ENCODE assay signal across 7 cellular contexts in the genomic region with DNA sequence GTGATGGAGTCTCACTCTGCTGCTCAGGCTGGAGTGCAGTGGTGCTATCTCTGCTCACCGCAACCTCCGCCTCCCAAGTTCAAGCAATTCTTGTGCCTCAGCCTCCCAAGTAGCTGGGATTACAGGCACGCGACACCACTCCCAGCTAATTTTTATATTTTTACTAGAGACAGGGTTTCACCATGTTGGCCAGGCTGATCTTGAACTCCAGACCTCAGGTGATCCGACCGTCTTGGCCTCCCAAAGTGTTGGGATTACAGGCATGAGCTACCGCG.
DNase-seq lines count a peak whose midpoint lies in the region; ATAC-seq and TF ChIP-seq lines count a peak whose summit lies in the region.
"Not testable (repeated sequence)": the region's sequence is repeated elsewhere in the genome, so short reads cannot be mapped to it uniquely, and the experiment has no call there.

No MANE protein-coding gene starts in this region.

- not testable (repeated sequence) for DNase-seq in OCI-LY7 (ENCODE audit: low spot score); MCF 10A (ENCODE audit: unreplicated experiment); stimulated activated naive B cell treated with anti-CD40 and anti-IgM and Interleukin-4, amounts not matched to agents 10 μg/mL and 1 μg/mL and 100 μg/mL, for 72 hours
- DNase-seq in activated CD4-positive, alpha-beta T cell treated with anti-CD3 and anti-CD28 coated beads, Interleukin-2, amount 10 ng/mL, durations not matched to agents 7 days and 5 days: peak; percentile 48
- DNase-seq in activated effector memory CD4-positive, alpha-beta T cell treated with anti-CD3 and anti-CD28 coated beads, Interleukin-2, amount 50 U/mL, for 16 hours: peak; percentile 74

- not testable (repeated sequence) for H3K9me3 Mint-ChIP-seq in activated CD4-positive, alpha-beta T cell treated with anti-CD3 and anti-CD28 coated beads, Interleukin-2, amount 10 ng/mL, durations not matched to agents 7 days and 5 days; MCF 10A (ENCODE audit: unreplicated experiment); stimulated activated naive B cell treated with anti-CD40 and anti-IgM and Interleukin-4, amounts not matched to agents 10 μg/mL and 1 μg/mL and 100 μg/mL, for 72 hours

- H3K9me2 ChIP-seq in OCI-LY7 (ENCODE audit: insufficient read depth, low read length): not testable (repeated sequence)

- not testable (repeated sequence) for ATAC-seq in stimulated activated naive B cell treated with anti-CD40 and anti-IgM and Interleukin-4, amounts not matched to agents 10 μg/mL and 1 μg/mL and 100 μg/mL, for 72 hours (replicated peaks)

- H3K27ac ChIP-seq in OCI-LY7 (ENCODE audit: low read depth, low read length, poor library complexity, severe bottlenecking): peak overlapping the region; percentile 92
- not testable (repeated sequence) for H3K27ac ChIP-seq in mucosa of rectum (ENCODE audit: low read depth in 2 of 2, low read length in 2 of 2)

- H3K27me3 Mint-ChIP-seq in activated CD4-positive, alpha-beta T cell treated with anti-CD3 and anti-CD28 coated beads, Interleukin-2, amount 10 ng/mL, durations not matched to agents 7 days and 5 days; MCF 10A (ENCODE audit: insufficient read depth, unreplicated experiment); stimulated activated naive B cell treated with anti-CD40 and anti-IgM and Interleukin-4, amounts not matched to agents 10 μg/mL and 1 μg/mL and 100 μg/mL, for 72 hours: not testable (repeated sequence)

- H3K36me3 ChIP-seq in OCI-LY7 (ENCODE audit: insufficient read depth, low read length); mucosa of rectum (ENCODE audit: control insufficient read depth in 2 of 2, insufficient read depth in 2 of 2, low read length in 2 of 2): not testable (repeated sequence)

- intact Hi-C loops in OCI-LY7 (cut with micrococcal nuclease; ENCODE audit: unreplicated experiment): loop anchor here (2.0 to 10.0 kb wide), 10 partner anchors 51 to 1490 kb away; a partner anchor contains a TSS
- intact Hi-C loops in MCF 10A (cut with micrococcal nuclease): not testable (repeated sequence)

- CTCF ChIA-PET in OCI-LY7 (lab: Charles Lee; ENCODE audit: unreplicated experiment) (interaction anchor here (0.6 to 1.2 kb wide), 3 partner anchors 9 to 26 kb away, joined by 3 to 8 read pairs (median 3); no protein-coding TSS in a partner anchor), MCF 10A (lab: Yijun Ruan, JAX) (interaction anchor here (1.2 to 1.3 kb wide), 2 partner anchors 10 to 21 kb away, joined by 4 to 5 read pairs; no protein-coding TSS in a partner anchor)
- CTCF ChIA-PET in activated CD4-positive, alpha-beta T cell treated with anti-CD3 and anti-CD28 coated beads, Interleukin-2, amount 10 ng/mL, durations not matched to agents 7 days and 5 days (lab: Charles Lee): interaction anchor here (0.6 to 3.5 kb wide), 5 partner anchors 11 to 180 kb away, joined by 3 to 21 read pairs (median 5); no protein-coding TSS in a partner anchor

- peak overlapping the region; percentile 100 for H3K4me2 ChIP-seq in OCI-LY7 (ENCODE audit: low read length)

- H3K79me2 ChIP-seq in OCI-LY7 (ENCODE audit: insufficient read depth, low read depth, low read length): peaks cover 73% of the 10 kb centered on the region

- H3K4me3 ChIP-seq in GM08714 (ENCODE audit: low read length) (peak overlapping the region; percentile 24; the same call in 1 of the 2 replicates), OCI-LY7 (ENCODE audit: low read depth, low read length, poor library complexity, severe bottlenecking) (peak overlapping the region; percentile 74), mucosa of rectum (ENCODE audit: low read length in 2 of 2) (peak overlapping the region; percentile 46 to 58)

- H2AFZ ChIP-seq in OCI-LY7 (ENCODE audit: low read length): peak overlapping the region; percentile 68; the same call in 1 of the 2 replicates

- POLR2A ChIA-PET in OCI-LY7 (lab: Charles Lee): interaction anchor here (0.9 to 6.9 kb wide), 4 partner anchors 9 to 1225 kb away, joined by 4 to 108 read pairs (median 8); no protein-coding TSS in a partner anchor
- POLR2A ChIA-PET in activated CD4-positive, alpha-beta T cell treated with anti-CD3 and anti-CD28 coated beads, Interleukin-2, amount 10 ng/mL, durations not matched to agents 7 days and 5 days (lab: Charles Lee): interaction anchor here (0.7 to 1.1 kb wide), 3 partner anchors 139 to 180 kb away, joined by 4 to 5 read pairs (median 4); no protein-coding TSS in a partner anchor
- POLR2A ChIA-PET in MCF 10A (lab: Yijun Ruan, JAX): interaction anchor here (0.8 kb wide), 1 partner anchor 138 kb away, joined by 3 read pairs; a partner anchor contains a TSS

- not testable (repeated sequence) for TF ChIP-seq CTCF in OCI-LY7 (conservative IDR thresholded peaks at IDR 0.05; ENCODE audit: low read length); MCF 10A (IDR thresholded peaks at IDR 0.05; ENCODE audit: unreplicated experiment)

- peaks cover 69% of the 10 kb centered on the region for H3K36me3 Mint-ChIP-seq in activated CD4-positive, alpha-beta T cell treated with anti-CD3 and anti-CD28 coated beads, Interleukin-2, amount 10 ng/mL, durations not matched to agents 7 days and 5 days (ENCODE audit: low read depth)
- not testable (repeated sequence) for H3K36me3 Mint-ChIP-seq in MCF 10A (ENCODE audit: insufficient read depth, unreplicated experiment)
- H3K36me3 Mint-ChIP-seq in stimulated activated naive B cell treated with anti-CD40 and anti-IgM and Interleukin-4, amounts not matched to agents 10 μg/mL and 1 μg/mL and 100 μg/mL, for 72 hours: peaks cover 38 to 62% of the 10 kb centered on the region in 2 donors

- H3K27me3 ChIP-seq in mucosa of rectum (ENCODE audit: control insufficient read depth in 2 of 2, insufficient read depth in 2 of 2, low read length in 2 of 2): not testable (repeated sequence)

- not testable (repeated sequence) for H3K9me3 ChIP-seq in OCI-LY7 (ENCODE audit: low read length); mucosa of rectum (ENCODE audit: control insufficient read depth in 2 of 2, low read length in 2 of 2)

- H3K27ac Mint-ChIP-seq in activated CD4-positive, alpha-beta T cell treated with anti-CD3 and anti-CD28 coated beads, Interleukin-2, amount 10 ng/mL, durations not matched to agents 7 days and 5 days: peak overlapping the region; percentile 95
- peak overlapping the region; percentile 65 for H3K27ac Mint-ChIP-seq in MCF 10A (ENCODE audit: low read depth, unreplicated experiment)
- peak overlapping the region; percentile 99 for H3K27ac Mint-ChIP-seq in stimulated activated naive B cell treated with anti-CD40 and anti-IgM and Interleukin-4, amounts not matched to agents 10 μg/mL and 1 μg/mL and 100 μg/mL, for 72 hours

- H3K4me1 Mint-ChIP-seq in activated CD4-positive, alpha-beta T cell treated with anti-CD3 and anti-CD28 coated beads, Interleukin-2, amount 10 ng/mL, durations not matched to agents 7 days and 5 days: peaks cover 46% of the 10 kb centered on the region
- peaks cover 26% of the 10 kb centered on the region for H3K4me1 Mint-ChIP-seq in MCF 10A (ENCODE audit: insufficient read depth, unreplicated experiment)
- H3K4me1 Mint-ChIP-seq in stimulated activated naive B cell treated with anti-CD40 and anti-IgM and Interleukin-4, amounts not matched to agents 10 μg/mL and 1 μg/mL and 100 μg/mL, for 72 hours: peaks cover 32 to 63% of the 10 kb centered on the region in 2 donors

- H3K9ac ChIP-seq in mucosa of rectum (ENCODE audit: low read depth in 1 of 2, low read length in 2 of 2): not testable (repeated sequence)

- H3K4me3 Mint-ChIP-seq in activated CD4-positive, alpha-beta T cell treated with anti-CD3 and anti-CD28 coated beads, Interleukin-2, amount 10 ng/mL, durations not matched to agents 7 days and 5 days: peak overlapping the region; percentile 86
- not testable (repeated sequence) for H3K4me3 Mint-ChIP-seq in MCF 10A (ENCODE audit: unreplicated experiment)
- peak overlapping the region; percentile 96 to 97 for H3K4me3 Mint-ChIP-seq in stimulated activated naive B cell treated with anti-CD40 and anti-IgM and Interleukin-4, amounts not matched to agents 10 μg/mL and 1 μg/mL and 100 μg/mL, for 72 hours

- BruUV-seq in OCI-LY7 (replicated peaks; lab: Mats Ljungman, UMichigan); MCF 10A (replicated peaks; lab: Mats Ljungman, UMichigan): not testable (repeated sequence)

- H3K4me1 ChIP-seq in OCI-LY7 (ENCODE audit: insufficient read depth, low read length, poor library complexity, severe bottlenecking): peaks cover 56% of the 10 kb centered on the region
- not testable (repeated sequence) for H3K4me1 ChIP-seq in mucosa of rectum (ENCODE audit: control insufficient read depth in 2 of 2, insufficient read depth in 2 of 2, low read length in 2 of 2)

- not testable (repeated sequence) for H4K20me1 ChIP-seq in OCI-LY7 (ENCODE audit: insufficient read depth, low read length)

Comparison
In these comparisons a context has a peak if more than half of its experiments do, and no peak if none do; other contexts are left out.
1. H3K4me3 ChIP-seq: peak in every context shown above with its lines; median percentile 74 in OCI-LY7; 52 in mucosa of rectum; 24 in GM08714.